Comparison of ENCODE assay signal across 24 cellular contexts in the genomic region with DNA sequence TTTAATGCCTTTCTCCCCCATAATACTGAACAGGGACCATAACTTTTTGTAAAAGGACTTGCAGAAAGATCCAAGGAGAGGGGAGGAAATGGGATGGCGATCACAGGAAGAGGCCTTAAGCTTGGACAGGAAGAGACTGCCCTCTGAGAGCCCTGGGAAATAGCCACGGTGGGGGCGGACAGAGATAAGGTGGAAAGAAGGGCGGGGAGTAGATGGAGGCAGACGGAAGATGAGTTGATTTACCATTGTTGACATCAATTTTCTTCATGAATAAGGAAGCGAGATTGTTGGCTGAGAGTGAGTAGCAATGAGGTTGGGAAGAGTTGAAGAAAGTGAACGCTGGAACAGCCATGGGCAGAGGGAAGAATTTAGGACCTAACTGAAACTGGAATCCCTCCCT.
"Had no signal": no experiment of that assay in that cellular context is flagged by ENCODE, and none has a peak within 500 bp of the region (broad histone marks: within the 10 kb centered on the region; RNA-seq: fewer than 3 reads in every experiment).

No MANE protein-coding gene starts in this region.

- H3K27ac ChIP-seq: HL-60, RWPE1 had no signal

- H3K27me3 ChIP-seq: MG63 had no signal

- H3K4me2 ChIP-seq: SK-N-SH had no signal

- H3K9me3 ChIP-seq: MG63, SK-N-SH had no signal

- DNase-seq: KBM-7; MG63; NCI-H1092; NCI-H1105 treated with DMSO at 0.1 percent for 48 hours; NCI-H1417 treated with DMSO at 0.1 percent for 48 hours; NCI-H146; NCI-H187; NCI-H2029; NCI-H2081 treated with DMSO at 0.1 percent for 48 hours; NCI-H2171; NCI-H226; NCI-H446; NCI-H510A; NCI-H524 treated with DMSO at 0.1 percent for 48 hours; NCI-H69; NCI-H774; NK-92 treated with Interleukin-12 subunit alpha and Interleukin-12 subunit beta, amount 100 ng/mL, for 24 hours; PC-3; SHP77; SK-N-SH had no signal

- H3K9ac ChIP-seq: SK-N-SH had no signal

- H3K4me3 Mint-ChIP-seq: IgD-negative memory B cell had no signal

- ATAC-seq: Panc1, PC-3 had no signal

- H3K36me3 ChIP-seq: MG63 had no signal

- H3K27ac Mint-ChIP-seq: IgD-negative memory B cell had no signal

- H3K4me3 ChIP-seq: MG63 had no signal
